In the genomic region with DNA sequence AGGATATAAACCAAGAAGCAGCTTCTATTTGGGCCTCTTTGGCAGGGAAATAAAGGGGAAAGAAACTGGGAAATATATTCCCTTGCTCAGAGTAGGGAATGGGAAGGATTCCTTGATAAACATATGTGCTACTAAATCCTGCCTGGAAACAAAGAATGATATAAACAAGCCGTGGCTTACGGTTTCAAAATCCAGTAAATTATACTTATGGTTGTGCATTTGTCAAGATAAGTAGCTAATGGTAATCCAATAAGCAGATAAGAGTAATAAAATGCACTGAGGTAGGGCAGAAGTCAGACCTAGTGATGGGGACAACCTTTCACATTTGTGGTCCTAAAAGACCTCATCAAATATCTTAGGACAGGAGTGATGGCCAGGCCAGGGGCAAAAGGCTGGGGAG, we compare ENCODE assay signal across 21 cellular contexts.
DNase-seq lines count a peak whose midpoint lies in the region; ATAC-seq and TF ChIP-seq lines count a peak whose summit lies in the region.
"Had no signal": no experiment of that assay in that cellular context is flagged by ENCODE, and none has a peak within 500 bp of the region (broad histone marks: within the 10 kb centered on the region; RNA-seq: fewer than 3 reads in every experiment).

No MANE protein-coding gene starts in this region.

- no peaks in the 10 kb centered on the region for H3K9me3 Mint-ChIP-seq in T-helper 2 cell treated with Interferon-gamma antibody and Interleukin-4, amounts not matched to agents 5 μg/mL and 100 μg/mL, for 36 hours
- no peaks in the 10 kb centered on the region for H3K9me3 Mint-ChIP-seq in activated naive CD8-positive, alpha-beta T cell treated with anti-CD3 and anti-CD28 coated beads for 36 hours
- no peaks in the 10 kb centered on the region for H3K9me3 Mint-ChIP-seq in activated CD4-positive, alpha-beta T cell treated with anti-CD3 and anti-CD28 coated beads, Interleukin-2, amount 10 ng/mL, durations not matched to agents 7 days and 5 days
- H3K9me3 Mint-ChIP-seq: CD4-positive, CD25-positive, alpha-beta regulatory T cell; CD8-positive, alpha-beta T cell had no signal

- no peak overlapping the region for H3K27ac Mint-ChIP-seq in T-helper 2 cell treated with Interferon-gamma antibody and Interleukin-4, amounts not matched to agents 5 μg/mL and 100 μg/mL, for 36 hours
- H3K27ac Mint-ChIP-seq in activated naive CD8-positive, alpha-beta T cell treated with anti-CD3 and anti-CD28 coated beads for 36 hours = no peak overlapping the region
- H3K27ac Mint-ChIP-seq in activated CD4-positive, alpha-beta T cell treated with anti-CD3 and anti-CD28 coated beads, Interleukin-2, amount 10 ng/mL, durations not matched to agents 7 days and 5 days = no peak overlapping the region
- H3K27ac Mint-ChIP-seq: B cell; CD4-positive, CD25-positive, alpha-beta regulatory T cell; CD8-positive, alpha-beta T cell; HFFc6 had no signal

- H3K4me1 ChIP-seq in HEK293 (ENCODE audit: control insufficient read depth, insufficient read depth, low read length) = peaks cover 7% of the 10 kb centered on the region; the same call in 1 of the 2 replicates
- H3K4me1 ChIP-seq in trophoblast cell (ENCODE audit: control insufficient read depth in 1 of 2, insufficient read depth in 2 of 2, low read length in 2 of 2) = no peaks in the 10 kb centered on the region
- H3K4me1 ChIP-seq: BLaER1, Caco-2 had no signal

- POLR2A ChIA-PET in HEK293 (lab: Yijun Ruan, JAX) = no interaction called here
- POLR2A ChIA-PET in activated CD4-positive, alpha-beta T cell treated with anti-CD3 and anti-CD28 coated beads, Interleukin-2, amount 10 ng/mL, durations not matched to agents 7 days and 5 days (lab: Charles Lee) = no interaction called here

- no peak overlapping the region for H4K12ac ChIP-seq in trophoblast cell (ENCODE audit: low read depth, low read length)

- H3K23ac ChIP-seq in trophoblast cell (ENCODE audit: low read length) = no peak overlapping the region

- no peak overlapping the region for H2BK12ac ChIP-seq in trophoblast cell (ENCODE audit: low read length)

- DNase-seq in NCI-H82 treated with DMSO at 0.1 percent for 48 hours (lab: John Stamatoyannopoulos, UW; ENCODE audit: unreplicated experiment) = peak; percentile 89
- DNase-seq in left kidney (ENCODE audit: low read depth, low spot score) = peak; percentile 55
- no peak for DNase-seq in T-helper 2 cell treated with Interferon-gamma antibody and Interleukin-4, amounts not matched to agents 5 μg/mL and 100 μg/mL, for 36 hours (ENCODE audit: low spot score)
- no peak for DNase-seq in activated naive CD8-positive, alpha-beta T cell treated with anti-CD3 and anti-CD28 coated beads for 36 hours
- DNase-seq in activated CD4-positive, alpha-beta T cell treated with anti-CD3 and anti-CD28 coated beads, Interleukin-2, amount 10 ng/mL, durations not matched to agents 7 days and 5 days = no peak
- no peak for DNase-seq in trophoblast cell
- DNase-seq: Caco-2; CD4-positive, CD25-positive, alpha-beta regulatory T cell; CD8-positive, alpha-beta T cell; DMS153; DND-41; GM23248; H7; HCEC 1CT; HFFc6 had no signal

- no peak overlapping the region for H3K4me2 ChIP-seq in trophoblast cell (ENCODE audit: low read length)
- H3K4me2 ChIP-seq: BLaER1 had no signal

- no peaks in the 10 kb centered on the region for H3K36me3 Mint-ChIP-seq in T-helper 2 cell treated with Interferon-gamma antibody and Interleukin-4, amounts not matched to agents 5 μg/mL and 100 μg/mL, for 36 hours (ENCODE audit: low read depth)
- no peaks in the 10 kb centered on the region for H3K36me3 Mint-ChIP-seq in activated naive CD8-positive, alpha-beta T cell treated with anti-CD3 and anti-CD28 coated beads for 36 hours
- H3K36me3 Mint-ChIP-seq in activated CD4-positive, alpha-beta T cell treated with anti-CD3 and anti-CD28 coated beads, Interleukin-2, amount 10 ng/mL, durations not matched to agents 7 days and 5 days (ENCODE audit: low read depth) = no peaks in the 10 kb centered on the region
- H3K36me3 Mint-ChIP-seq: CD4-positive, CD25-positive, alpha-beta regulatory T cell; CD8-positive, alpha-beta T cell had no signal

- no peak overlapping the region for H3K9ac ChIP-seq in trophoblast cell (ENCODE audit: low read length)
- H3K9ac ChIP-seq: BLaER1, GM23248 had no signal

- no peak overlapping the region for H3K18ac ChIP-seq in trophoblast cell (ENCODE audit: low read length)

- H3K4me3 Mint-ChIP-seq in T-helper 2 cell treated with Interferon-gamma antibody and Interleukin-4, amounts not matched to agents 5 μg/mL and 100 μg/mL, for 36 hours = no peak overlapping the region
- H3K4me3 Mint-ChIP-seq in activated naive CD8-positive, alpha-beta T cell treated with anti-CD3 and anti-CD28 coated beads for 36 hours = no peak overlapping the region
- no peak overlapping the region for H3K4me3 Mint-ChIP-seq in activated CD4-positive, alpha-beta T cell treated with anti-CD3 and anti-CD28 coated beads, Interleukin-2, amount 10 ng/mL, durations not matched to agents 7 days and 5 days
- H3K4me3 Mint-ChIP-seq: B cell; CD4-positive, CD25-positive, alpha-beta regulatory T cell; CD8-positive, alpha-beta T cell; HFFc6 had no signal

- no peak overlapping the region for H2BK120ac ChIP-seq in trophoblast cell (ENCODE audit: insufficient read depth, low read length, poor library complexity)

- H2BK5ac ChIP-seq in trophoblast cell (ENCODE audit: low read depth, low read length, poor library complexity) = no peak overlapping the region

- no peaks in the 10 kb centered on the region for H3K4me1 Mint-ChIP-seq in T-helper 2 cell treated with Interferon-gamma antibody and Interleukin-4, amounts not matched to agents 5 μg/mL and 100 μg/mL, for 36 hours (ENCODE audit: low read depth)
- no peaks in the 10 kb centered on the region for H3K4me1 Mint-ChIP-seq in activated naive CD8-positive, alpha-beta T cell treated with anti-CD3 and anti-CD28 coated beads for 36 hours
- H3K4me1 Mint-ChIP-seq in activated CD4-positive, alpha-beta T cell treated with anti-CD3 and anti-CD28 coated beads, Interleukin-2, amount 10 ng/mL, durations not matched to agents 7 days and 5 days = no peaks in the 10 kb centered on the region
- H3K4me1 Mint-ChIP-seq: B cell; CD4-positive, CD25-positive, alpha-beta regulatory T cell had no signal

- H3K27me3 ChIP-seq in trophoblast cell (ENCODE audit: insufficient read depth, low read length) = no peaks in the 10 kb centered on the region
- H3K27me3 ChIP-seq: BLaER1 had no signal

- H3K4me3 ChIP-seq in HEK293 (ENCODE audit: low read depth, low read length) (no peak overlapping the region), trophoblast cell (ENCODE audit: low read depth, low read length) (no peak overlapping the region)
- H3K4me3 ChIP-seq: BLaER1, GM23248 had no signal

- H4K8ac ChIP-seq in trophoblast cell (ENCODE audit: low read depth, low read length) = no peak overlapping the region

- H3K79me2 ChIP-seq in trophoblast cell (ENCODE audit: control insufficient read depth, insufficient read depth, low read length, poor library complexity) = no peaks in the 10 kb centered on the region

- H3K4ac ChIP-seq in trophoblast cell (ENCODE audit: low read depth, low read length) = no peak overlapping the region

- no peak overlapping the region for H2AFZ ChIP-seq in trophoblast cell (ENCODE audit: insufficient read depth, low read length, poor library complexity)
- H2AFZ ChIP-seq: GM23248 had no signal

- ATAC-seq in SK-N-SH treated with all-trans-retinoic acid at 6 μM for 48 hours = no peak
- ATAC-seq: CD8-positive, alpha-beta T cell had no signal

- no CpG with 5 or more reads among the region's 2 CpGs for WGBS in trophoblast cell (ENCODE audit: extremely low coverage, insufficient coverage, insufficient read length)

- no peak overlapping the region for H2AK5ac ChIP-seq in trophoblast cell (ENCODE audit: low read length)

- no peaks in the 10 kb centered on the region for H3K27me3 Mint-ChIP-seq in T-helper 2 cell treated with Interferon-gamma antibody and Interleukin-4, amounts not matched to agents 5 μg/mL and 100 μg/mL, for 36 hours (ENCODE audit: low read depth)
- peaks cover 2% of the 10 kb centered on the region for H3K27me3 Mint-ChIP-seq in activated naive CD8-positive, alpha-beta T cell treated with anti-CD3 and anti-CD28 coated beads for 36 hours
- no peaks in the 10 kb centered on the region for H3K27me3 Mint-ChIP-seq in activated CD4-positive, alpha-beta T cell treated with anti-CD3 and anti-CD28 coated beads, Interleukin-2, amount 10 ng/mL, durations not matched to agents 7 days and 5 days
- H3K27me3 Mint-ChIP-seq: B cell; CD4-positive, CD25-positive, alpha-beta regulatory T cell had no signal

- no peak for TF ChIP-seq CTCF in HEK293 (tag by site-specific recombination; IDR thresholded peaks at IDR 0.05)

- no peak overlapping the region for H3K14ac ChIP-seq in trophoblast cell (ENCODE audit: low read length)

- H3K9me3 ChIP-seq in HEK293 (ENCODE audit: control insufficient read depth, insufficient read depth, low read depth, low read length) (no peaks in the 10 kb centered on the region), trophoblast cell (ENCODE audit: insufficient read depth, low read depth, low read length) (peaks cover under 1% of the 10 kb centered on the region)
- H3K9me3 ChIP-seq: BLaER1, Caco-2 had no signal

- H3K36me3 ChIP-seq in HEK293 (ENCODE audit: control insufficient read depth in 2 of 2, insufficient read depth in 1 of 2, low read length in 2 of 2) (no peaks in the 10 kb centered on the region), trophoblast cell (ENCODE audit: control insufficient read depth in 1 of 2, insufficient read depth in 2 of 2, low read length in 2 of 2) (no peaks in the 10 kb centered on the region)
- H3K36me3 ChIP-seq: BLaER1 had no signal

- no peak overlapping the region for H3K27ac ChIP-seq in HEK293 (ENCODE audit: extremely low read depth, low read depth, low read length)
- no peak overlapping the region for H3K27ac ChIP-seq in trophoblast cell (ENCODE audit: low read depth, low read length)
- H3K27ac ChIP-seq: 22Rv1, BLaER1, C4-2B, GM23248 had no signal

- CTCF ChIA-PET in HEK293 (lab: Yijun Ruan, JAX) = interaction anchor here (1.3 to 1.5 kb wide), 4 partner anchors 8 to 453 kb away, joined by 3 to 5 read pairs (median 4); no protein-coding TSS in a partner anchor
- CTCF ChIA-PET in activated CD4-positive, alpha-beta T cell treated with anti-CD3 and anti-CD28 coated beads, Interleukin-2, amount 10 ng/mL, durations not matched to agents 7 days and 5 days (lab: Charles Lee) = no interaction called here

- no peaks in the 10 kb centered on the region for H3K79me1 ChIP-seq in trophoblast cell (ENCODE audit: low read length)

- H4K91ac ChIP-seq in trophoblast cell (ENCODE audit: low read depth, low read length) = no peak overlapping the region

TF ChIP-seq in HEK293, 187 proteins besides CTCF, POLR2A, EP300 and RAD21 (continues in another document):
- no peak for TF ChIP-seq MEIS1 (CRISPR knock-in tag; IDR thresholded peaks at IDR 0.05; ENCODE audit: borderline replicate concordance)

TF ChIP-seq in SK-N-SH treated with all-trans-retinoic acid at 6 μM for 48 hours, 23 proteins besides CTCF, POLR2A, EP300 and RAD21 (continues in another document):
- no peak for TF ChIP-seq TOX (CRISPR knock-in tag; IDR thresholded peaks at IDR 0.05; ENCODE audit: borderline replicate concordance)
- no peak for TF ChIP-seq BACH2 (CRISPR knock-in tag; IDR thresholded peaks at IDR 0.05; ENCODE audit: borderline replicate concordance)
- no peak for TF ChIP-seq RARB (CRISPR knock-in tag; IDR thresholded peaks at IDR 0.05)

Comparison
In these comparisons a context has a peak if more than half of its experiments do, and no peak if none do; other contexts are left out.
1. DNase-seq: peak in NCI-H82 treated with DMSO at 0.1 percent for 48 hours (single experiment) and left kidney (single experiment); none in T-helper 2 cell treated with Interferon-gamma antibody and Interleukin-4, amounts not matched to agents 5 μg/mL and 100 μg/mL, for 36 hours (single experiment), activated naive CD8-positive, alpha-beta T cell treated with anti-CD3 and anti-CD28 coated beads for 36 hours (single experiment), activated CD4-positive, alpha-beta T cell treated with anti-CD3 and anti-CD28 coated beads, Interleukin-2, amount 10 ng/mL, durations not matched to agents 7 days and 5 days (single experiment) and trophoblast cell (0 of 2).